ENCODE assay signal across 18 cellular contexts in the genomic region with DNA sequence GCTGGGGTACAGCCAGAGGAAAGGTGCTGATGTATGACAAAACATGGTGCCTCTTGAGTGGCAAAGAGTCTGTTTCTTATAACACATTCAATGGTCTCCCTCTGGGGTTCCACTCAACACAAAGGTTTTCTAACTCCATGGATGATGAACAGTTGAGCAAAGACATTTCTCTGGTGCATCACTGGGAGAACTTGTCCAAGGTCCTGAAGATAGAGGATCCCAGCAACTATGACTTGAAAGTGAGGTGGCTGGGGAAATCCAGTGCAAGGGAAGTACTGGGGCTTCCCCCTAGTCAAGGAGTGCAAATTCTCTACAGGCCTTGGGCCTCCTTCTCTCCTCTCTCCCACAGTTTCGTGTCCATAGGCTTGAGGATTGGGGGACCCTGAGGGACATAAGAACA.
A peak's percentile ranks its signal among the peaks of the same experiment; 100 is the strongest.
DNase-seq lines count a peak whose midpoint lies in the region; ATAC-seq and TF ChIP-seq lines count a peak whose summit lies in the region.
"Had no signal": no experiment of that assay in that cellular context is flagged by ENCODE, and none has a peak within 500 bp of the region (broad histone marks: within the 10 kb centered on the region; RNA-seq: fewer than 3 reads in every experiment).

No MANE protein-coding gene starts in this region.

- DNase-seq in SK-N-SH (no peak), esophagus muscularis mucosa (ENCODE audit: extremely low spot score) (peak; percentile 78), neural progenitor cell (ENCODE audit: low spot score) (peak; percentile 27), ureter (ENCODE audit: low spot score) (no peak), ovary (no peak)
- DNase-seq: 8988T, EL, H9, NCI-H1105 treated with DMSO at 0.1 percent for 48 hours, NCI-H187 treated with DMSO at 0.1 percent for 48 hours, NCI-H446, PC-9, SHP77 treated with DMSO at 0.1 percent for 48 hours had no signal

- H3K9ac ChIP-seq in SK-N-SH (no peak overlapping the region), neural progenitor cell (no peak overlapping the region)

- no peak for TF ChIP-seq RAD21 in SK-N-SH (IDR thresholded peaks at IDR 0.05; ENCODE audit: low read length)
- TF ChIP-seq RAD21 in Ishikawa (IDR thresholded peaks at IDR 0.05; ENCODE audit: low read depth) = no peak

- peaks cover 14% of the 10 kb centered on the region for H3K4me1 Mint-ChIP-seq in neural progenitor cell

- whole genome bisulfite sequencing in SK-N-SH (ENCODE audit: low lambda C conversion rate) = 0% methylated on average over 1 of the region's 1 CpG
- WGBS in esophagus muscularis mucosa = 58% methylated on average over 1 of the region's 1 CpG
- WGBS in ovary, 3 donors = 30 to 47% (median 37%) methylated on average over 1 of the region's 1 CpG

- H3K27ac ChIP-seq in SK-N-SH (ENCODE audit: low read depth in 2 of 2, low read length in 1 of 2) = no peak overlapping the region
- no peak overlapping the region for H3K27ac ChIP-seq in esophagus muscularis mucosa (replicated peaks in 1 of 4)
- no peak overlapping the region for H3K27ac ChIP-seq in neural progenitor cell
- no peak overlapping the region for H3K27ac ChIP-seq in ovary
- H3K27ac ChIP-seq: C4-2B, PC-9 had no signal

- H2AFZ ChIP-seq in SK-N-SH (ENCODE audit: low read depth) (no peak overlapping the region), neural progenitor cell (replicated peaks) (no peak overlapping the region)
- H2AFZ ChIP-seq: PC-9 had no signal

- H3K4me3 ChIP-seq in SK-N-SH (ENCODE audit: low read depth in 2 of 2, low read length in 1 of 2) (no peak overlapping the region), esophagus muscularis mucosa (no peak overlapping the region), neural progenitor cell (no peak overlapping the region), ovary (no peak overlapping the region)
- H3K4me3 ChIP-seq: K562, PC-9 had no signal

- no peaks in the 10 kb centered on the region for H3K36me3 ChIP-seq in SK-N-SH (replicated peaks in 1 of 2; ENCODE audit: control insufficient read depth in 1 of 2, insufficient read depth in 2 of 2, low read length in 1 of 2)
- H3K36me3 ChIP-seq in esophagus muscularis mucosa = no peaks in the 10 kb centered on the region
- no peaks in the 10 kb centered on the region for H3K36me3 ChIP-seq in neural progenitor cell
- H3K36me3 ChIP-seq in ovary = no peaks in the 10 kb centered on the region

- no peaks in the 10 kb centered on the region for H3F3A ChIP-seq in SK-N-SH (replicated peaks; ENCODE audit: insufficient read depth)
- no peaks in the 10 kb centered on the region for H3F3A ChIP-seq in neural progenitor cell (ENCODE audit: low read depth)

- no peak for TF ChIP-seq POLR2A in esophagus muscularis mucosa (IDR thresholded peaks at IDR 0.05; ENCODE audit: low read depth)
- no peak for TF ChIP-seq POLR2A in ovary (IDR thresholded peaks at IDR 0.05)

- POLR2A ChIA-PET in SK-N-SH (lab: Yijun Ruan, JAX) = no interaction called here

- H3K4me2 ChIP-seq in SK-N-SH (no peak overlapping the region), neural progenitor cell (no peak overlapping the region)
- H3K4me2 ChIP-seq: PC-9 had no signal

- H3K4me1 ChIP-seq in SK-N-SH (ENCODE audit: control insufficient read depth in 1 of 2, insufficient read depth in 2 of 2, low read depth in 1 of 2, low read length in 1 of 2) (no peaks in the 10 kb centered on the region), esophagus muscularis mucosa (no peaks in the 10 kb centered on the region), neural progenitor cell (peaks cover 13% of the 10 kb centered on the region), ovary (ENCODE audit: insufficient read depth) (no peaks in the 10 kb centered on the region)

- H3K79me2 ChIP-seq in SK-N-SH (ENCODE audit: insufficient read depth) (no peaks in the 10 kb centered on the region), neural progenitor cell (ENCODE audit: low read depth) (no peaks in the 10 kb centered on the region)

- H3K9me3 Mint-ChIP-seq in neural progenitor cell = no peaks in the 10 kb centered on the region
- H3K9me3 Mint-ChIP-seq: H9 had no signal

- TF ChIP-seq CTCF in SK-N-SH (IDR thresholded peaks at IDR 0.05) (no peak), esophagus muscularis mucosa (IDR thresholded peaks at IDR 0.05) (no peak), neural progenitor cell (IDR thresholded peaks at IDR 0.05) (no peak), ovary (IDR thresholded peaks at IDR 0.05) (no peak)

- intact Hi-C loops in esophagus muscularis mucosa (cut with DNase I) (no loop called here), ovary (cut with DNase I) (no loop called here)

- no peak for TF ChIP-seq EP300 in SK-N-SH (IDR thresholded peaks at IDR 0.05; ENCODE audit: borderline replicate concordance in 1 of 2, low read depth in 1 of 2, low read length in 1 of 2)
- TF ChIP-seq EP300 in Ishikawa (IDR thresholded peaks at IDR 0.05; ENCODE audit: borderline replicate concordance) = no peak
- TF ChIP-seq EP300 in esophagus muscularis mucosa (IDR thresholded peaks at IDR 0.05) = no peak
- TF ChIP-seq EP300 in ovary (IDR thresholded peaks at IDR 0.05) = no peak

- ATAC-seq in SK-N-SH treated with all-trans-retinoic acid at 6 μM for 48 hours (no peak), HG02678 (IDR thresholded peaks at IDR 0.05; ENCODE audit: unreplicated experiment) (no peak)
- ATAC-seq: K562 had no signal

- H3K27me3 Mint-ChIP-seq in neural progenitor cell (ENCODE audit: insufficient read depth, low read depth) = no peaks in the 10 kb centered on the region

- no peak overlapping the region for H3K27ac Mint-ChIP-seq in neural progenitor cell
- H3K27ac Mint-ChIP-seq: H9 had no signal

- CTCF ChIA-PET in SK-N-SH (lab: Yijun Ruan, JAX) = no interaction called here

- H3K27me3 ChIP-seq in SK-N-SH (ENCODE audit: insufficient read depth) (no peaks in the 10 kb centered on the region), esophagus muscularis mucosa (peaks cover 0 to 10% (median 0%) of the 10 kb centered on the region in 4 donors), neural progenitor cell (no peaks in the 10 kb centered on the region), ovary (no peaks in the 10 kb centered on the region)

- H3K9me3 ChIP-seq in SK-N-SH (no peaks in the 10 kb centered on the region), esophagus muscularis mucosa (no peaks in the 10 kb centered on the region), neural progenitor cell (ENCODE audit: low read depth) (no peaks in the 10 kb centered on the region), ovary (no peaks in the 10 kb centered on the region)

- H3K36me3 Mint-ChIP-seq in neural progenitor cell = no peaks in the 10 kb centered on the region

- H3K4me3 Mint-ChIP-seq in neural progenitor cell = no peak overlapping the region
- H3K4me3 Mint-ChIP-seq: H9 had no signal

- no peaks in the 10 kb centered on the region for H4K20me1 ChIP-seq in SK-N-SH (ENCODE audit: insufficient read depth)
- no peaks in the 10 kb centered on the region for H4K20me1 ChIP-seq in neural progenitor cell (ENCODE audit: low read depth)

- H3K9me2 ChIP-seq in SK-N-SH = no peaks in the 10 kb centered on the region

TF ChIP-seq in SK-N-SH, 30 proteins besides CTCF, POLR2A, EP300 and RAD21 (continues in another document):
- TF ChIP-seq IRF3 (IDR thresholded peaks at IDR 0.05; ENCODE audit: low read depth, low read length) = no peak
- TF ChIP-seq POLR2AphosphoS5 (IDR thresholded peaks at IDR 0.05; ENCODE audit: low read depth, low read length) = no peak

TF ChIP-seq in SK-N-SH treated with all-trans-retinoic acid at 6 μM for 48 hours, 23 proteins besides CTCF, POLR2A, EP300 and RAD21:
- TF ChIP-seq ZFP3 (CRISPR knock-in tag; IDR thresholded peaks at IDR 0.05) = no peak

TF ChIP-seq in Ishikawa, 13 proteins besides CTCF, POLR2A, EP300 and RAD21:
- TF ChIP-seq TEAD4 (IDR thresholded peaks at IDR 0.05) (no peak), NFIC (IDR thresholded peaks at IDR 0.05) (no peak)
- TF ChIP-seq, protein P1, sequence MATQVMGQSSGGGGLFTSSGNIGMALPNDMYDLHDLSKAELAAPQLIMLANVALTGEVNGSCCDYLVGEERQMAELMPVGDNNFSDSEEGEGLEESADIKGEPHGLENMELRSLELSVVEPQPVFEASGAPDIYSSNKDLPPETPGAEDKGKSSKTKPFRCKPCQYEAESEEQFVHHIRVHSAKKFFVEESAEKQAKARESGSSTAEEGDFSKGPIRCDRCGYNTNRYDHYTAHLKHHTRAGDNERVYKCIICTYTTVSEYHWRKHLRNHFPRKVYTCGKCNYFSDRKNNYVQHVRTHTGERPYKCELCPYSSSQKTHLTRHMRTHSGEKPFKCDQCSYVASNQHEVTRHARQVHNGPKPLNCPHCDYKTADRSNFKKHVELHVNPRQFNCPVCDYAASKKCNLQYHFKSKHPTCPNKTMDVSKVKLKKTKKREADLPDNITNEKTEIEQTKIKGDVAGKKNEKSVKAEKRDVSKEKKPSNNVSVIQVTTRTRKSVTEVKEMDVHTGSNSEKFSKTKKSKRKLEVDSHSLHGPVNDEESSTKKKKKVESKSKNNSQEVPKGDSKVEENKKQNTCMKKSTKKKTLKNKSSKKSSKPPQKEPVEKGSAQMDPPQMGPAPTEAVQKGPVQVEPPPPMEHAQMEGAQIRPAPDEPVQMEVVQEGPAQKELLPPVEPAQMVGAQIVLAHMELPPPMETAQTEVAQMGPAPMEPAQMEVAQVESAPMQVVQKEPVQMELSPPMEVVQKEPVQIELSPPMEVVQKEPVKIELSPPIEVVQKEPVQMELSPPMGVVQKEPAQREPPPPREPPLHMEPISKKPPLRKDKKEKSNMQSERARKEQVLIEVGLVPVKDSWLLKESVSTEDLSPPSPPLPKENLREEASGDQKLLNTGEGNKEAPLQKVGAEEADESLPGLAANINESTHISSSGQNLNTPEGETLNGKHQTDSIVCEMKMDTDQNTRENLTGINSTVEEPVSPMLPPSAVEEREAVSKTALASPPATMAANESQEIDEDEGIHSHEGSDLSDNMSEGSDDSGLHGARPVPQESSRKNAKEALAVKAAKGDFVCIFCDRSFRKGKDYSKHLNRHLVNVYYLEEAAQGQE (IDR thresholded peaks at IDR 0.05; ENCODE audit: low read depth) = peak; percentile 65

Comparison
In these comparisons a context has a peak if more than half of its experiments do, and no peak if none do; other contexts are left out.
1. DNase-seq: peak in esophagus muscularis mucosa (single experiment) and neural progenitor cell (single experiment); none in SK-N-SH (single experiment), ureter (single experiment) and ovary (0 of 5).